Comparison of ENCODE assay signal across 2 cellular contexts in genomic region chr14:30798516-30798915, GRCh38.
TF ChIP-seq lines count a peak whose summit lies in the region.

No MANE protein-coding gene starts in this region.

TF ChIP-seq in HepG2, 621 proteins besides CTCF, POLR2A, EP300 and RAD21 (continued from another document):
- TF ChIP-seq HNF4A (CRISPR knock-in tag; IDR thresholded peaks at IDR 0.05) (peak; percentile 24; the same call in 1 of the 2 replicates), ARID5B (CRISPR knock-in tag; IDR thresholded peaks at IDR 0.05) (no peak), KDM3A (CRISPR knock-in tag; IDR thresholded peaks at IDR 0.05; ENCODE audit: low read depth) (no peak), EHMT2 (IDR thresholded peaks at IDR 0.05; ENCODE audit: borderline replicate concordance, low read depth, low read length) (no peak), LBX2 (CRISPR knock-in tag; IDR thresholded peaks at IDR 0.05; ENCODE audit: borderline replicate concordance) (no peak)

TF ChIP-seq in K562, 482 proteins besides CTCF, POLR2A, EP300 and RAD21 (continued from another document):
- TF ChIP-seq KLF10 (CRISPR knock-in tag; IDR thresholded peaks at IDR 0.05): no peak
- no peak for TF ChIP-seq MCM5 (IDR thresholded peaks at IDR 0.05; ENCODE audit: low read depth)
- TF ChIP-seq THRB (CRISPR knock-in tag; conservative IDR thresholded peaks at IDR 0.05): no peak
- TF ChIP-seq ZNF778 (CRISPR knock-in tag; IDR thresholded peaks at IDR 0.05): no peak
- TF ChIP-seq TAF15 (IDR thresholded peaks at IDR 0.05; ENCODE audit: low read depth, low read length): no peak
